ENCODE assay signal across 31 cellular contexts in genomic region chr3:127072971-127073851, GRCh38.
DNase-seq lines count a peak whose midpoint lies in the region; ATAC-seq, FAIRE-seq and TF ChIP-seq lines count a peak whose summit lies in the region.
"Had no signal": no experiment of that assay in that cellular context is flagged by ENCODE, and none has a peak within 500 bp of the region (broad histone marks: within the 10 kb centered on the region; RNA-seq: fewer than 3 reads in every experiment).

No MANE protein-coding gene starts in this region.

- FAIRE-seq in kidney (lab: Jason Lieb, UNC) = no peak
- FAIRE-seq: endometrium, urothelium cell line had no signal

- 75 to 82% (median 81%) methylated on average over 16 to 17 of the region's 17 CpGs for WGBS in spleen, 5 donors

- no peaks in the 10 kb centered on the region for H3K9me3 Mint-ChIP-seq in activated naive CD4-positive, alpha-beta T cell treated with anti-CD3 and anti-CD28 coated beads, Interleukin-2, amount 50 U/mL, for 72 hours
- H3K9me3 Mint-ChIP-seq: activated T-cell treated with anti-CD3 and anti-CD28 coated beads, Interleukin-2, amount 50 U/mL, for 24 hours had no signal

- TF ChIP-seq POLR2A in spleen (IDR thresholded peaks at IDR 0.05) = no peak

- H3K9ac ChIP-seq in kidney (ENCODE audit: low read length in 2 of 2) = no peak overlapping the region

- H3K27ac ChIP-seq in RWPE2 (ENCODE audit: poor library complexity, severe bottlenecking) = peak overlapping the region; percentile 71
- H3K27ac ChIP-seq in kidney (ENCODE audit: low read depth in 2 of 2, low read length in 2 of 2) = no peak overlapping the region
- no peak overlapping the region for H3K27ac ChIP-seq in spleen
- H3K27ac ChIP-seq: 22Rv1, C4-2B, dorsolateral prefrontal cortex, esophagus muscularis mucosa, prostate gland had no signal

- peak; percentile 7 for DNase-seq in activated T-cell treated with anti-CD3 and anti-CD28 coated beads, Interleukin-2, amount 50 U/mL, for 1 hour
- no peak for DNase-seq in activated T-cell treated with anti-CD3 and anti-CD28 coated beads, Interleukin-2, amount 50 U/mL, for 48 hours
- DNase-seq in RWPE2 (ENCODE audit: low spot score) (peak; percentile 30), kidney (peak; percentile 55), spleen (peak; percentile 65), H4 (ENCODE audit: low spot score) (no peak)
- no peak for DNase-seq in activated naive CD4-positive, alpha-beta T cell treated with anti-CD3 and anti-CD28 coated beads, Interleukin-2, amount 50 U/mL, for 72 hours (ENCODE audit: low spot score in 2 of 2)
- DNase-seq: activated CD4-positive, alpha-beta T cell treated with anti-CD3 and anti-CD28 coated beads, Interleukin-2, amount 10 ng/mL, durations not matched to agents 7 days and 5 days; activated naive CD4-positive, alpha-beta T cell; activated T-cell treated with anti-CD3 and anti-CD28 coated beads, Interleukin-2, amount 50 U/mL, for 24 hours; Caco-2; cerebellar nuclear complex; DMS53; H9; kidney glomerular epithelial cell; mesendoderm; NCI-H2029 treated with DMSO at 0.1 percent for 48 hours; NCI-H226; NCI-H526 treated with DMSO at 0.1 percent for 48 hours; SIG-M5; stimulated activated naive B cell treated with anti-CD40 and anti-IgM and Interleukin-4, amounts not matched to agents 10 μg/mL and 1 μg/mL and 100 μg/mL, for 72 hours; T1000 had no signal

- no peaks in the 10 kb centered on the region for H3K9me3 ChIP-seq in RWPE2 (ENCODE audit: severe bottlenecking)
- no peaks in the 10 kb centered on the region for H3K9me3 ChIP-seq in kidney (ENCODE audit: control insufficient read depth in 1 of 2, low read length in 2 of 2)
- H3K9me3 ChIP-seq in spleen = no peaks in the 10 kb centered on the region
- H3K9me3 ChIP-seq: Caco-2, esophagus muscularis mucosa, prostate gland had no signal

- H3K36me3 Mint-ChIP-seq in activated naive CD4-positive, alpha-beta T cell treated with anti-CD3 and anti-CD28 coated beads, Interleukin-2, amount 50 U/mL, for 72 hours = no peaks in the 10 kb centered on the region
- H3K36me3 Mint-ChIP-seq: stimulated activated naive B cell treated with anti-CD40 and anti-IgM and Interleukin-4, amounts not matched to agents 10 μg/mL and 1 μg/mL and 100 μg/mL, for 72 hours; WTC11 had no signal

- H3K27me3 ChIP-seq in RWPE2 (ENCODE audit: insufficient read depth, poor library complexity, severe bottlenecking) = no peaks in the 10 kb centered on the region
- H3K27me3 ChIP-seq in spleen (replicated peaks in 1 of 7) = peaks cover 0 to 40% (median 0%) of the 10 kb centered on the region in 7 donors

- H3K4me1 ChIP-seq in RWPE2 (ENCODE audit: insufficient read depth, poor library complexity, severe bottlenecking) = peaks cover 27% of the 10 kb centered on the region
- no peaks in the 10 kb centered on the region for H3K4me1 ChIP-seq in kidney (ENCODE audit: control insufficient read depth in 1 of 2, insufficient read depth in 1 of 2, low read depth in 1 of 2, low read length in 2 of 2)
- H3K4me1 ChIP-seq in spleen = no peaks in the 10 kb centered on the region
- H3K4me1 ChIP-seq: Caco-2, prostate gland had no signal

- no peak overlapping the region for H3K4me3 ChIP-seq in RWPE2 (ENCODE audit: severe bottlenecking)
- H3K4me3 ChIP-seq in kidney (ENCODE audit: low read length in 2 of 2) = no peak overlapping the region
- H3K4me3 ChIP-seq in spleen = no peak overlapping the region
- H3K4me3 ChIP-seq: dorsolateral prefrontal cortex, esophagus muscularis mucosa, prostate gland had no signal

- ATAC-seq in RWPE2 (ENCODE audit: low read depth) = no peak
- ATAC-seq in HG02970 (IDR thresholded peaks at IDR 0.05; ENCODE audit: low FRiP score, unreplicated experiment) = no peak
- ATAC-seq in activated naive CD4-positive, alpha-beta T cell treated with anti-CD3 and anti-CD28 coated beads, Interleukin-2, amount 50 U/mL, for 72 hours = no peak
- ATAC-seq: stimulated activated naive B cell treated with anti-CD40 and anti-IgM and Interleukin-4, amounts not matched to agents 10 μg/mL and 1 μg/mL and 100 μg/mL, for 72 hours; WTC11 had no signal

- peak overlapping the region in 1 of 2 donors; percentile 69 for H3K27ac Mint-ChIP-seq in activated naive CD4-positive, alpha-beta T cell treated with anti-CD3 and anti-CD28 coated beads, Interleukin-2, amount 50 U/mL, for 72 hours
- H3K27ac Mint-ChIP-seq: activated CD4-positive, alpha-beta T cell treated with anti-CD3 and anti-CD28 coated beads, Interleukin-2, amount 10 ng/mL, durations not matched to agents 7 days and 5 days; activated T-cell treated with anti-CD3 and anti-CD28 coated beads, Interleukin-2, amount 50 U/mL, for 24 hours; stimulated activated naive B cell treated with anti-CD40 and anti-IgM and Interleukin-4, amounts not matched to agents 10 μg/mL and 1 μg/mL and 100 μg/mL, for 72 hours; WTC11 had no signal

- H3K36me3 ChIP-seq in RWPE2 (ENCODE audit: low read depth) = no peaks in the 10 kb centered on the region
- no peaks in the 10 kb centered on the region for H3K36me3 ChIP-seq in kidney (ENCODE audit: control insufficient read depth in 1 of 2, insufficient read depth in 2 of 2, low read length in 2 of 2)
- no peaks in the 10 kb centered on the region for H3K36me3 ChIP-seq in spleen
- H3K36me3 ChIP-seq: esophagus muscularis mucosa, prostate gland had no signal

- TF ChIP-seq CTCF in RWPE2 (IDR thresholded peaks at IDR 0.05; ENCODE audit: poor library complexity, severe bottlenecking) = no peak
- no peak for TF ChIP-seq CTCF in kidney (IDR thresholded peaks at IDR 0.05; ENCODE audit: borderline replicate concordance, extremely low read depth, insufficient read depth)
- TF ChIP-seq CTCF in spleen (IDR thresholded peaks at IDR 0.05 in 8 of 11, conservative IDR thresholded peaks at IDR 0.05 in 3 of 11) = no peak

- intact Hi-C loops in kidney (cut with DNase I) (no loop called here), spleen (cut with DNase I; ENCODE audit: low total_unique reads) (no loop called here)

Comparison
In these comparisons a context has a peak if more than half of its experiments do, and no peak if none do; other contexts are left out.
1. DNase-seq: peak in activated T-cell treated with anti-CD3 and anti-CD28 coated beads, Interleukin-2, amount 50 U/mL, for 1 hour (single experiment), RWPE2 (single experiment), kidney (single experiment) and spleen (single experiment); none in activated T-cell treated with anti-CD3 and anti-CD28 coated beads, Interleukin-2, amount 50 U/mL, for 48 hours (0 of 2), H4 (single experiment) and activated naive CD4-positive, alpha-beta T cell treated with anti-CD3 and anti-CD28 coated beads, Interleukin-2, amount 50 U/mL, for 72 hours (0 of 2).